Comparison of ENCODE assay signal across 8 cellular contexts in genomic region chr7:1961776-1962276, GRCh38.
DNase-seq lines count a peak whose midpoint lies in the region; ATAC-seq and TF ChIP-seq lines count a peak whose summit lies in the region.

No MANE protein-coding gene starts in this region.

- no peak overlapping the region for H2AFZ ChIP-seq in H9 (ENCODE audit: low read length)

- H2BK20ac ChIP-seq in H9 (ENCODE audit: low read depth, low read length, poor library complexity, severe bottlenecking) = no peak overlapping the region

- no peak overlapping the region for H4K91ac ChIP-seq in H9 (ENCODE audit: insufficient read length, low read depth, low read length)

- no peak overlapping the region for H3T11ph ChIP-seq in H9 (ENCODE audit: low read length)

- intact Hi-C loops in lower lobe of right lung (cut with DNase I) = no loop called here

- no peaks in the 10 kb centered on the region for H4K20me1 ChIP-seq in H9 (ENCODE audit: control insufficient read depth, insufficient read depth, insufficient read length)

- no peaks in the 10 kb centered on the region for H3K79me2 ChIP-seq in H9 (ENCODE audit: insufficient read depth, low read length)

- H2BK12ac ChIP-seq in H9 (ENCODE audit: insufficient read length, low read depth, low read length) = no peak overlapping the region

- H4K8ac ChIP-seq in H9 (replicated peaks; ENCODE audit: insufficient read length, low read depth, low read length) = no peak overlapping the region

- H3K36me3 ChIP-seq in lower lobe of right lung = peaks cover 7% of the 10 kb centered on the region

- peak; percentile 90 to 93 for ATAC-seq in activated T-cell treated with anti-CD3 and anti-CD28 coated beads, Interleukin-2, amount 50 U/mL, for 72 hours (replicated peaks in 1 of 2)
- ATAC-seq in lower lobe of right lung = no peak

- peaks cover 36 to 62% of the 10 kb centered on the region in 2 donors for H3K36me3 Mint-ChIP-seq in activated T-cell treated with anti-CD3 and anti-CD28 coated beads, Interleukin-2, amount 50 U/mL, for 72 hours (ENCODE audit: insufficient read depth in 2 of 2)
- H3K36me3 Mint-ChIP-seq in glutamatergic neuron (ENCODE audit: unreplicated experiment) = peaks cover 20% of the 10 kb centered on the region
- peaks cover 11 to 19% (median 16%) of the 10 kb centered on the region in 3 experiments for H3K36me3 Mint-ChIP-seq in H9 (ENCODE audit: insufficient read depth in 1 of 3, low read depth in 3 of 3)

- WGBS in H9 (ENCODE audit: extremely low coverage, insufficient read length, low lambda C conversion rate) = no CpG with 5 or more reads among the region's 14 CpGs

- H2AK5ac ChIP-seq in H9 (ENCODE audit: insufficient read length, low read length) = no peak overlapping the region

- TF ChIP-seq CTCF in glutamatergic neuron (IDR thresholded peaks at IDR 0.05; ENCODE audit: partially characterized antibody, unreplicated experiment) = no peak
- no peak for TF ChIP-seq CTCF in H9 (conservative IDR thresholded peaks at IDR 0.05)
- TF ChIP-seq CTCF in lower lobe of right lung (IDR thresholded peaks at IDR 0.05) = no peak

- H3K9me3 ChIP-seq in H9 (ENCODE audit: control insufficient read depth, low read depth, low read length) (no peaks in the 10 kb centered on the region), lower lobe of right lung (no peaks in the 10 kb centered on the region)

- no peak overlapping the region for H3K4me3 ChIP-seq in lower lobe of right lung

- no peak overlapping the region for H3K4ac ChIP-seq in H9 (ENCODE audit: low read depth, low read length)

- no peak overlapping the region for H4K5ac ChIP-seq in H9 (ENCODE audit: insufficient read length, low read depth, low read length)

- H2BK5ac ChIP-seq in H9 (ENCODE audit: insufficient read length, low read length) = no peak overlapping the region

- H3K27ac Mint-ChIP-seq in activated T-cell treated with anti-CD3 and anti-CD28 coated beads, Interleukin-2, amount 50 U/mL, for 72 hours = peak overlapping the region; percentile 98
- peak overlapping the region; percentile 18 for H3K27ac Mint-ChIP-seq in glutamatergic neuron (ENCODE audit: unreplicated experiment)
- no peak overlapping the region for H3K27ac Mint-ChIP-seq in H9

- H3K14ac ChIP-seq in H9 (ENCODE audit: insufficient read depth, low read length) = no peak overlapping the region

- H3K18ac ChIP-seq in H9 (ENCODE audit: insufficient read length, low read depth, low read length) = no peak overlapping the region

- H3K27me3 Mint-ChIP-seq in activated T-cell treated with anti-CD3 and anti-CD28 coated beads, Interleukin-2, amount 50 U/mL, for 72 hours (ENCODE audit: low read depth) = no peaks in the 10 kb centered on the region
- H3K27me3 Mint-ChIP-seq in glutamatergic neuron (ENCODE audit: unreplicated experiment) = peaks cover 5% of the 10 kb centered on the region
- no peaks in the 10 kb centered on the region for H3K27me3 Mint-ChIP-seq in H9 (ENCODE audit: low read depth)

- no peak overlapping the region for H3K9ac ChIP-seq in H9 (ENCODE audit: extremely low read depth, insufficient read length, low read length)

- H3K4me2 ChIP-seq in H9 (ENCODE audit: insufficient read depth, insufficient read length, low read length) = no peak overlapping the region

- H3K79me1 ChIP-seq in H9 (ENCODE audit: insufficient read depth, low read depth, low read length, poor library complexity, severe bottlenecking) = no peaks in the 10 kb centered on the region

- no peak overlapping the region for H2BK15ac ChIP-seq in H9 (ENCODE audit: low read depth, low read length)

- DNase-seq in AG08395 (ENCODE audit: low spot score) (peak; percentile 13), MV-4-11 (lab: John Stamatoyannopoulos, UW) (peak; percentile 66), glutamatergic neuron (no peak), H9 (no peak), lower lobe of right lung (no peak), KG1 (lab: John Stamatoyannopoulos, UW) (no peak), NCI-H69 (lab: John Stamatoyannopoulos, UW) (no peak)
- DNase-seq in activated T-cell treated with anti-CD3 and anti-CD28 coated beads, Interleukin-2, amount 50 U/mL, for 72 hours = peak; percentile 78 to 80

- H3K27me3 ChIP-seq in H9 (ENCODE audit: insufficient read depth, low read length) = no peaks in the 10 kb centered on the region
- no peaks in the 10 kb centered on the region for H3K27me3 ChIP-seq in lower lobe of right lung (ENCODE audit: low read depth)

- peak overlapping the region in 1 of 2 donors; percentile 32 for H3K4me3 Mint-ChIP-seq in activated T-cell treated with anti-CD3 and anti-CD28 coated beads, Interleukin-2, amount 50 U/mL, for 72 hours
- H3K4me3 Mint-ChIP-seq in glutamatergic neuron (ENCODE audit: unreplicated experiment) = no peak overlapping the region
- H3K4me3 Mint-ChIP-seq in H9 = no peak overlapping the region

- no peak overlapping the region for H3K56ac ChIP-seq in H9 (ENCODE audit: insufficient read length, low read depth, low read length)

- peaks cover 30% of the 10 kb centered on the region for H3K4me1 Mint-ChIP-seq in activated T-cell treated with anti-CD3 and anti-CD28 coated beads, Interleukin-2, amount 50 U/mL, for 72 hours (ENCODE audit: low read depth)
- H3K4me1 Mint-ChIP-seq in glutamatergic neuron (ENCODE audit: low read depth, unreplicated experiment) (peaks cover 9% of the 10 kb centered on the region), H9 (peaks cover 4% of the 10 kb centered on the region in 2 experiments; a peak in 2 of 4 replicates)

- H3K27ac ChIP-seq in H9 (ENCODE audit: insufficient read length, low read depth, low read length) = no peak overlapping the region
- H3K27ac ChIP-seq in lower lobe of right lung = no peak overlapping the region

- peaks cover 22 to 31% of the 10 kb centered on the region in 2 donors for H3K9me3 Mint-ChIP-seq in activated T-cell treated with anti-CD3 and anti-CD28 coated beads, Interleukin-2, amount 50 U/mL, for 72 hours
- H3K9me3 Mint-ChIP-seq in glutamatergic neuron (ENCODE audit: unreplicated experiment) (peaks cover 12% of the 10 kb centered on the region), H9 (peaks cover 0 to 2% of the 10 kb centered on the region in 2 experiments; a peak in 1 of 5 replicates)

- no peak overlapping the region for H3K23ac ChIP-seq in H9 (ENCODE audit: insufficient read length, low read depth, low read length)

- no peaks in the 10 kb centered on the region for H3K23me2 ChIP-seq in H9 (ENCODE audit: insufficient read length, low read depth, low read length, poor library complexity, severe bottlenecking)

- H2BK120ac ChIP-seq in H9 (ENCODE audit: low read depth, low read length, poor library complexity, severe bottlenecking) = no peak overlapping the region

- no peaks in the 10 kb centered on the region for H3K4me1 ChIP-seq in H9 (ENCODE audit: insufficient read depth, low read length)
- H3K4me1 ChIP-seq in lower lobe of right lung = no peaks in the 10 kb centered on the region

Comparison
In these comparisons a context has a peak if more than half of its experiments do, and no peak if none do; other contexts are left out.
1. DNase-seq: peak in AG08395 (single experiment), MV-4-11 (single experiment) and activated T-cell treated with anti-CD3 and anti-CD28 coated beads, Interleukin-2, amount 50 U/mL, for 72 hours (2 of 2); none in glutamatergic neuron (single experiment), H9 (single experiment), lower lobe of right lung (single experiment), KG1 (single experiment) and NCI-H69 (single experiment).
2. ATAC-seq: peak in activated T-cell treated with anti-CD3 and anti-CD28 coated beads, Interleukin-2, amount 50 U/mL, for 72 hours (2 of 2); none in lower lobe of right lung (0 of 2).
3. H3K27ac Mint-ChIP-seq: peak in activated T-cell treated with anti-CD3 and anti-CD28 coated beads, Interleukin-2, amount 50 U/mL, for 72 hours (single experiment) and glutamatergic neuron (single experiment); none in H9 (0 of 3).